In the genomic region with DNA sequence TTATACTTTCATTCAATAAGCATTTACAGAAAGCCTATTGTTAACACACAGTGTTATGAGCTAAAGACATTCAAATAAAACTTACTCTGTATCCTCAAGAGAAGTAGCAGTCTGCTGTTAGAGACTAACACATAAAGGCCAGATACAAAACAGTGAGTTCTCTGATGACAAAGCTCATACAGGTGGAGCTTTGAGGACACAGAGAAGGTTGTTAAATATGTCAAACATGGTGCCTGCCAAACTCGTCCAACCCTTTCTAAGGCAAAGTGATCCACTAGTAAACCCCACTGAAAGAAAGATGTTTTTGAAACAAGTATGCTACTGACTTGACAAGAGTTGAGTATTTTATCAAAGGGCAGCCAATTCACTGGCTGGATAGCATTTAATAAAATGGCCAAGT, we compare ENCODE assay signal across 33 cellular contexts.
"Had no signal": no experiment of that assay in that cellular context is flagged by ENCODE, and none has a peak within 500 bp of the region (broad histone marks: within the 10 kb centered on the region; RNA-seq: fewer than 3 reads in every experiment).

No MANE protein-coding gene starts in this region.

- H3K27me3 ChIP-seq: ascending aorta, cardiac muscle cell, Peyer's patch, SJSA1 had no signal

- H3K27ac ChIP-seq: ascending aorta, cardiac muscle cell, Peyer's patch, SJSA1, VCaP had no signal

- H3K4me3 ChIP-seq: ascending aorta, cardiac muscle cell, K562, Peyer's patch, SJSA1 had no signal

- H3K9me3 ChIP-seq: ascending aorta, Peyer's patch, SJSA1, SK-N-SH had no signal

- H3K4me1 ChIP-seq: ascending aorta, Peyer's patch, SJSA1 had no signal

- DNase-seq: activated B cell treated with CpG ODN at 0.5 μM for 24 hours; activated CD4-positive, alpha-beta memory T cell treated with anti-CD3 and anti-CD28 coated beads, Interleukin-2, amount 10 ng/mL, durations not matched to agents 7 days and 5 days; activated CD4-positive, alpha-beta T cell treated with anti-CD3 and anti-CD28 coated beads for 4 hours; activated CD4-positive, alpha-beta T cell treated with anti-CD3 and anti-CD28 coated beads, Interleukin-2, amount 50 U/mL, for 1 hour; activated CD4-positive, CD25-positive, alpha-beta regulatory T cell treated with anti-CD3 and anti-CD28 coated beads, Interleukin-2, amount 50 U/mL, for 72 hours; activated CD8-positive, alpha-beta memory T cell treated with anti-CD3 and anti-CD28 coated beads for 24 hours; activated CD8-positive, alpha-beta memory T cell treated with anti-CD3 and anti-CD28 coated beads, Interleukin-2, amount 10 ng/mL, durations not matched to agents 7 days and 5 days; activated CD8-positive, alpha-beta memory T cell treated with anti-CD3 and anti-CD28 coated beads, Interleukin-2, amount 50 U/mL, for 48 hours; activated effector memory CD4-positive, alpha-beta T cell treated with Interleukin-2 at 50 U/mL for 16 hours; activated naive CD4-positive, alpha-beta T cell treated with anti-CD3 and anti-CD28 coated beads, Interleukin-2, amount 10 ng/mL, durations not matched to agents 7 days and 5 days; activated T-cell treated with anti-CD3 and anti-CD28 coated beads, Interleukin-2, amount 50 U/mL, for 48 hours; amygdala; IMR-90; NCI-H1417 treated with DMSO at 0.1 percent for 48 hours; NCI-H187 treated with DMSO at 0.1 percent for 48 hours; NCI-H2107; NCI-H446 treated with DMSO at 0.1 percent for 48 hours; NCI-H524; NCI-H69; NK-92 treated with Interleukin-12 subunit alpha and Interleukin-12 subunit beta, amount 100 ng/mL, for 24 hours; PC-3; Peyer's patch; RPMI8226; SHP77 treated with DMSO at 0.1 percent for 48 hours; SK-N-SH; T-cell; T-helper 2 cell; T-helper 9 cell had no signal
